24 cellular contexts compared by ENCODE assay signal in the genomic region with DNA sequence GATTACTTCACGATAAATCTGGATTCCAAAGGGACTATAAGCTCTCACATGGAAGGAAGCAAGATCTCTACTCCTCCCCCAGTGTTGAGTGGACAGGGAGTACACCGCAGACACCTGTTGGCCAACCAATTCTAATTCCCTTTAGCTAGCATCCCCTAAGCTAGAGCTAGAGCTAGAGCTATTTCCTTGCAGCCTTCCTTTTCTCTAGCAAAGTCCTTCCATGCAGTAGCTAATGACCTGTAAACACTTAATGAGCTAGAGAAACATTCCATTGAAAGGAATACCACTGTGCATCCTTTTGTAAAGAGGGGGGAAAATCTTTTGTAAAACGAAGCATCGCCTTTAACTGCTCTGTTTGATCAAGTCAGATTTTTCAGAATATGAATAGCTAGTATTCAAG. TPM values are rescaled to one million over a fixed set of nuclear protein-coding genes. Genes with fewer than 3 reads are reported as not detected.
DNase-seq lines count a peak whose midpoint lies in the region; ATAC-seq and TF ChIP-seq lines count a peak whose summit lies in the region.
"Had no signal": no experiment of that assay in that cellular context is flagged by ENCODE, and none has a peak within 500 bp of the region (broad histone marks: within the 10 kb centered on the region; RNA-seq: fewer than 3 reads in every experiment).

No MANE protein-coding gene starts in this region.

- no peak for DNase-seq in activated naive CD8-positive, alpha-beta T cell treated with anti-CD3 and anti-CD28 coated beads, Interleukin-2, amount 50 U/mL, for 24 hours
- no peak for DNase-seq in activated naive CD8-positive, alpha-beta T cell treated with anti-CD3 and anti-CD28 coated beads for 36 hours
- DNase-seq in left kidney (ENCODE audit: low read depth, low spot score) (peak; percentile 59), NCI-H1417 (lab: John Stamatoyannopoulos, UW) (no peak), GM20000 (ENCODE audit: low spot score) (no peak)
- DNase-seq: 8988T, ACHN, Calu3, DND-41, Kasumi-1, NCI-H1092 treated with DMSO at 0.1 percent for 48 hours, NCI-H2029, NCI-H2171, NCI-H226, NCI-H510A, NCI-H69, SIG-M5 had no signal

- H3K36me3 ChIP-seq in neutrophil, result no peaks in the 10 kb centered on the region

- no peak overlapping the region for H3K4me3 Mint-ChIP-seq in activated naive CD8-positive, alpha-beta T cell treated with anti-CD3 and anti-CD28 coated beads, Interleukin-2, amount 50 U/mL, for 24 hours
- H3K4me3 Mint-ChIP-seq in activated naive CD8-positive, alpha-beta T cell treated with anti-CD3 and anti-CD28 coated beads for 36 hours, result no peak overlapping the region

- H3K9me3 Mint-ChIP-seq in activated naive CD8-positive, alpha-beta T cell treated with anti-CD3 and anti-CD28 coated beads, Interleukin-2, amount 50 U/mL, for 24 hours, result no peaks in the 10 kb centered on the region
- no peaks in the 10 kb centered on the region for H3K9me3 Mint-ChIP-seq in activated naive CD8-positive, alpha-beta T cell treated with anti-CD3 and anti-CD28 coated beads for 36 hours

- TF ChIP-seq CTCF in neutrophil (IDR thresholded peaks at IDR 0.05), result no peak
- no peak for TF ChIP-seq CTCF in GM20000 (IDR thresholded peaks at IDR 0.05; ENCODE audit: extremely low read depth, missing control alignments)

- peak overlapping the region; percentile 0 for H3K27ac ChIP-seq in neutrophil
- H3K27ac ChIP-seq: RWPE1, SK-N-MC had no signal

- H3K4me3 ChIP-seq in neutrophil (ENCODE audit: low read depth in 1 of 2, low read length in 1 of 2), result no peak overlapping the region
- H3K4me3 ChIP-seq: SK-N-MC had no signal

- no peaks in the 10 kb centered on the region for H3K27me3 ChIP-seq in neutrophil

- no peaks in the 10 kb centered on the region for H3K27me3 Mint-ChIP-seq in activated naive CD8-positive, alpha-beta T cell treated with anti-CD3 and anti-CD28 coated beads, Interleukin-2, amount 50 U/mL, for 24 hours
- H3K27me3 Mint-ChIP-seq in activated naive CD8-positive, alpha-beta T cell treated with anti-CD3 and anti-CD28 coated beads for 36 hours, result no peaks in the 10 kb centered on the region

- H3K9me3 ChIP-seq in neutrophil, result no peaks in the 10 kb centered on the region

- H3K27ac Mint-ChIP-seq in activated naive CD8-positive, alpha-beta T cell treated with anti-CD3 and anti-CD28 coated beads, Interleukin-2, amount 50 U/mL, for 24 hours, result peak overlapping the region; percentile 11
- no peak overlapping the region for H3K27ac Mint-ChIP-seq in activated naive CD8-positive, alpha-beta T cell treated with anti-CD3 and anti-CD28 coated beads for 36 hours

- no peak for ATAC-seq in activated naive CD8-positive, alpha-beta T cell treated with anti-CD3 and anti-CD28 coated beads, Interleukin-2, amount 50 U/mL, for 24 hours
- ATAC-seq in HG03520 (IDR thresholded peaks at IDR 0.05; ENCODE audit: unreplicated experiment), result no peak
- ATAC-seq: Panc1 had no signal

- peaks cover 33 to 37% of the 10 kb centered on the region in 2 experiments for H3K4me1 ChIP-seq in neutrophil (ENCODE audit: control insufficient read depth in 1 of 2, insufficient read depth in 1 of 2, low read depth in 1 of 2, low read length in 1 of 2)

- peaks cover 13% of the 10 kb centered on the region for H3K4me1 Mint-ChIP-seq in activated naive CD8-positive, alpha-beta T cell treated with anti-CD3 and anti-CD28 coated beads, Interleukin-2, amount 50 U/mL, for 24 hours
- H3K4me1 Mint-ChIP-seq in activated naive CD8-positive, alpha-beta T cell treated with anti-CD3 and anti-CD28 coated beads for 36 hours, result peaks cover 6% of the 10 kb centered on the region

- H3K36me3 Mint-ChIP-seq in activated naive CD8-positive, alpha-beta T cell treated with anti-CD3 and anti-CD28 coated beads, Interleukin-2, amount 50 U/mL, for 24 hours (ENCODE audit: low read depth), result no peaks in the 10 kb centered on the region
- H3K36me3 Mint-ChIP-seq in activated naive CD8-positive, alpha-beta T cell treated with anti-CD3 and anti-CD28 coated beads for 36 hours, result no peaks in the 10 kb centered on the region

RNA-seq across cellular contexts. Expression of a gene that starts 56.5 kb away (rescaled TPM):
- total RNA-seq in activated naive CD8-positive, alpha-beta T cell treated with anti-CD3 and anti-CD28 coated beads for 36 hours, result 1 to 10 TPM; 1.6 to 1.8 TPM
- total RNA-seq: HT-29, M059J had no signal
